ENCODE assay signal across 8 cellular contexts in the genomic region with DNA sequence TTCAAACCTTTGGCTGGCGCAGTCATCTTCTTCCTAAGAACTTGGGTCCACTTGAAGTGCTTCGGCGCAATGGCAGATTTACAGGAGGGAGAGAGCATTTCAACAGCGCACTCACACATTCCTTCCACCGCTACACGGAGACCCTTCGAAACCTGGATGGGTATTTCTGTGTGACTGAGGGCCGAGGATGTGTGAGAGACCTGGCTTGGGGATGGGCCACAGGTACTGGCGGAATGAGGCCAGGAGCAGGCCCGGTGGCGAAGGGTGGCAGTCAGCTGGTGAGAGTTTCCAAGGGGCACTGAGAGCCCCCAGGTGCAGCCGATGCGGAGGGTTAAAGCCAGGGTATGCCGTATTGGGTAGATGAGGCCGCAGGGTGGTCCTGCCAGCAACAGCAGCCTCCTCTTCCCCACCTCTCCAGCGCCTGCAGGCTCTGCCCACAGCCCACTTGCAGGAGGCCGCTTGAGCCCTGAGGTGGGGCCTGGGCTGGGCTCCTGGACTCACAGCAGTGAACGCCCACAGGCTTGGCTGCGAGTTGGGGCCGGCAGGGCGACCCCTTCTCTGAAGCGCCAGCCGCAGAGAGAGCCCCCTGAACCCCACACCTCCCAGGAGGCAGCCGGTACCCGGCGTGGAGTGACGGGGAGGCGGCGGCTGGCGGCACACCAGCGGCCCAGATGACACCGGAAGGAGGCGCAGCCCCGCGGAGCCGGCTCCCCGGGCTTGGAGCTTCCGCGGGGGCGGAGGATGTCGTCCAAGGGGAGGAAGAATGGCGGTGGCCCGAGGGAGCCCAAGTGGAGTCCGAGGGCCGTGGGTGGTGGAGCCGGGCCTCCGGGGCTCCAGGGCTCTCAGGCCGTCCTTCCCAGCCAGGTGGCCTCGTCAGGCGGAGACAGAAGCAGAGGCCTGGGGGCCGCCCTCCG.
DNase-seq lines count a peak whose midpoint lies in the region; ATAC-seq, FAIRE-seq and TF ChIP-seq lines count a peak whose summit lies in the region.

No MANE protein-coding gene starts in this region.

- no peak overlapping the region for H3K4me3 ChIP-seq in IMR-90 (ENCODE audit: insufficient read depth, low read depth, low read length)
- H3K4me3 ChIP-seq in fibroblast of villous mesenchyme (ENCODE audit: low read depth, low read length): peak overlapping the region; percentile 54
- H3K4me3 ChIP-seq in psoas muscle: peak overlapping the region; percentile 50
- no peak overlapping the region for H3K4me3 ChIP-seq in small intestine (ENCODE audit: low read depth in 1 of 2, low read length in 2 of 2)

- no peak overlapping the region for H3K56ac ChIP-seq in IMR-90 (ENCODE audit: extremely low read depth, insufficient read depth, low read length)

- H3K4me2 ChIP-seq in IMR-90 (ENCODE audit: low read depth, low read length): peak overlapping the region; percentile 57; the same call in 1 of the 2 replicates

- H4K8ac ChIP-seq in IMR-90 (ENCODE audit: low read depth in 2 of 2, low read length in 2 of 2): no peak overlapping the region

- H3K9me3 Mint-ChIP-seq in CD4-positive, alpha-beta T cell: no peaks in the 10 kb centered on the region

- H3K36me3 Mint-ChIP-seq in CD4-positive, alpha-beta T cell (ENCODE audit: low read depth): peaks cover 69% of the 10 kb centered on the region

- H2BK5ac ChIP-seq in IMR-90 (ENCODE audit: low read depth, low read length, poor library complexity, severe bottlenecking): no peak overlapping the region

- H3K79me1 ChIP-seq in IMR-90 (ENCODE audit: low read depth in 1 of 2, low read length in 2 of 2): no peaks in the 10 kb centered on the region; a peak in 1 of 4 replicates

- H3K4ac ChIP-seq in IMR-90 (ENCODE audit: low read depth, low read length): no peak overlapping the region

- no peak overlapping the region for H3K27ac ChIP-seq in CD4-positive, alpha-beta T cell (ENCODE audit: low read depth, low read length)
- H3K27ac ChIP-seq in IMR-90 (ENCODE audit: insufficient read depth, low read length): no peak overlapping the region
- H3K27ac ChIP-seq in psoas muscle: no peak overlapping the region
- no peak overlapping the region for H3K27ac ChIP-seq in small intestine (ENCODE audit: low read depth in 1 of 2, low read length in 1 of 2)

- no peak overlapping the region; the same call in 1 of the 2 replicates for H2BK120ac ChIP-seq in IMR-90 (ENCODE audit: low read depth, low read length)

- dilution Hi-C loops in IMR-90 (cut with HindIII; ENCODE audit: low sequenced_read_pairs, unreplicated experiment): no loop called here

- no peak overlapping the region for H2AK9ac ChIP-seq in IMR-90 (replicated peaks; ENCODE audit: low read depth, low read length, poor library complexity)

- ATAC-seq in CD4-positive, alpha-beta T cell (ENCODE audit: poor library complexity): peak; percentile 27
- peak; percentile 59 for ATAC-seq in IMR-90 (ENCODE audit: low read depth)
- peak in 2 of 4 donors; percentile 37 to 40 for ATAC-seq in psoas muscle
- no peak for ATAC-seq in HG03108 (IDR thresholded peaks at IDR 0.05; ENCODE audit: unreplicated experiment)

- WGBS in IMR-90 (ENCODE audit: extremely low coverage in 2 of 2, insufficient read length in 1 of 2), 2 experiments: 37% methylated on average over 19 of the region's 52 CpGs; no CpG with 5 or more reads in 1 of the 2 experiments
- whole genome bisulfite sequencing in psoas muscle, 3 donors: 35 to 49% (median 37%) methylated on average over 37 to 52 of the region's 52 CpGs
- WGBS in small intestine, 3 donors: 46 to 57% (median 52%) methylated on average over 42 to 52 of the region's 52 CpGs

- H3K27me3 Mint-ChIP-seq in CD4-positive, alpha-beta T cell: no peaks in the 10 kb centered on the region

- no peak for TF ChIP-seq CTCF in CD4-positive, alpha-beta T cell (IDR thresholded peaks at IDR 0.05)
- TF ChIP-seq CTCF in IMR-90 (conservative IDR thresholded peaks at IDR 0.05; ENCODE audit: low read depth, low read length): no peak
- no peak for TF ChIP-seq CTCF in fibroblast of villous mesenchyme (IDR thresholded peaks at IDR 0.05; ENCODE audit: insufficient read depth, low read depth, low read length)
- TF ChIP-seq CTCF in psoas muscle (IDR thresholded peaks at IDR 0.05): no peak

- H3K36me3 ChIP-seq in IMR-90 (ENCODE audit: control insufficient read depth, insufficient read depth, low read length) (peaks cover 11% of the 10 kb centered on the region), psoas muscle (ENCODE audit: insufficient read depth in 1 of 2, low read depth in 1 of 2) (no peaks in the 10 kb centered on the region), small intestine (ENCODE audit: control insufficient read depth in 2 of 2, insufficient read depth in 2 of 2, low read length in 2 of 2) (no peaks in the 10 kb centered on the region)

- no peak overlapping the region; the same call in 1 of the 2 replicates for H2AK5ac ChIP-seq in IMR-90 (ENCODE audit: low read depth, low read length)

- no peaks in the 10 kb centered on the region for H3K9me3 ChIP-seq in CD4-positive, alpha-beta T cell (ENCODE audit: control insufficient read depth, low read length)
- H3K9me3 ChIP-seq in IMR-90 (ENCODE audit: control insufficient read depth, insufficient read depth, low read length) (no peaks in the 10 kb centered on the region), psoas muscle (no peaks in the 10 kb centered on the region), small intestine (ENCODE audit: control insufficient read depth, low read depth) (no peaks in the 10 kb centered on the region)

- TF ChIP-seq RAD21 in IMR-90 (IDR thresholded peaks at IDR 0.05; ENCODE audit: low read length): no peak

- FAIRE-seq in small intestine (lab: Jason Lieb, UNC): no peak

- no peak overlapping the region for H2BK20ac ChIP-seq in IMR-90 (ENCODE audit: low read depth, low read length)

- no peaks in the 10 kb centered on the region for H3K27me3 ChIP-seq in CD4-positive, alpha-beta T cell (ENCODE audit: control insufficient read depth, insufficient read depth, low read length)
- H3K27me3 ChIP-seq in IMR-90 (ENCODE audit: control insufficient read depth, insufficient read depth, low read length): no peaks in the 10 kb centered on the region
- peaks cover 0 to 15% (median 7%) of the 10 kb centered on the region in 3 donors for H3K27me3 ChIP-seq in psoas muscle (ENCODE audit: insufficient read depth in 3 of 3, low read length in 2 of 3)
- no peaks in the 10 kb centered on the region for H3K27me3 ChIP-seq in small intestine (ENCODE audit: control insufficient read depth in 2 of 2, insufficient read depth in 2 of 2, low read length in 2 of 2)

- H4K5ac ChIP-seq in IMR-90 (ENCODE audit: low read depth, low read length): no peak overlapping the region

- H3K9me1 ChIP-seq in IMR-90 (ENCODE audit: insufficient read depth, low read length): no peaks in the 10 kb centered on the region

- H3K9ac ChIP-seq in IMR-90 (ENCODE audit: low read depth, low read length): no peak overlapping the region

- no peaks in the 10 kb centered on the region for H3K4me1 ChIP-seq in IMR-90 (ENCODE audit: control insufficient read depth, insufficient read depth, low read length)
- H3K4me1 ChIP-seq in psoas muscle: no peaks in the 10 kb centered on the region
- no peaks in the 10 kb centered on the region for H3K4me1 ChIP-seq in small intestine (ENCODE audit: control insufficient read depth in 2 of 2, insufficient read depth in 1 of 2, low read depth in 1 of 2, low read length in 1 of 2)

- POLR2A ChIA-PET in CD4-positive, alpha-beta T cell (lab: Charles Lee): interaction anchor here (1.1 kb wide), 1 partner anchor 11 kb away, joined by 3 read pairs; no protein-coding TSS in a partner anchor
- POLR2A ChIA-PET in IMR-90 (lab: Charles Lee; ENCODE audit: unreplicated experiment): no interaction called here

- H4K91ac ChIP-seq in IMR-90 (ENCODE audit: insufficient read depth, low read depth, low read length): no peak overlapping the region

- H3K23ac ChIP-seq in IMR-90 (ENCODE audit: low read depth, low read length): no peak overlapping the region

- CTCF ChIA-PET in CD4-positive, alpha-beta T cell (lab: Charles Lee): interaction anchor here (0.9 to 1.8 kb wide), 6 partner anchors 13 to 182 kb away, joined by 3 to 15 read pairs (median 4); no protein-coding TSS in a partner anchor
- CTCF ChIA-PET in IMR-90 (lab: Yijun Ruan, JAX): interaction anchor here (0.7 to 1.8 kb wide), 10 partner anchors 9 to 222 kb away, joined by 3 to 7 read pairs (median 3); no protein-coding TSS in a partner anchor

- H3K4me3 Mint-ChIP-seq in CD4-positive, alpha-beta T cell: no peak overlapping the region

- BruUV-seq in IMR-90 (replicated peaks; lab: Mats Ljungman, UMichigan): no TSS peak

- H3K18ac ChIP-seq in IMR-90 (ENCODE audit: low read depth, low read length): no peak overlapping the region

- no peak overlapping the region for H3K14ac ChIP-seq in IMR-90 (replicated peaks; ENCODE audit: low read depth, low read length)

- H4K20me1 ChIP-seq in IMR-90 (ENCODE audit: insufficient read depth, low read length): no peaks in the 10 kb centered on the region

- intact Hi-C loops in CD4-positive, alpha-beta T cell (cut with DNase I, micrococcal nuclease): loop anchor here in 1 of 2 experiments (5.0 kb wide), 1 partner anchor 159 kb away; no protein-coding TSS in a partner anchor
- intact Hi-C loops in IMR-90 (cut with micrococcal nuclease): loop anchor here (1.0 kb wide), 1 partner anchor 222 kb away; no protein-coding TSS in a partner anchor
- intact Hi-C loops in psoas muscle (cut with DNase I): no loop called here

- peaks cover 11% of the 10 kb centered on the region for H3K4me1 Mint-ChIP-seq in CD4-positive, alpha-beta T cell (ENCODE audit: low read depth)

- no peak for TF ChIP-seq POLR2A in IMR-90 (IDR thresholded peaks at IDR 0.05; ENCODE audit: low read depth, low read length)

- peak overlapping the region; percentile 88 for H2AFZ ChIP-seq in IMR-90 (replicated peaks; ENCODE audit: low read length, poor library complexity)

- H3K27ac Mint-ChIP-seq in CD4-positive, alpha-beta T cell: peak overlapping the region; percentile 51

- in situ Hi-C loops in IMR-90 (cut with MboI; ENCODE audit: low sequenced_read_pairs): loop anchor here (5.0 kb wide), 1 partner anchor 221 kb away; no protein-coding TSS in a partner anchor

- H2BK15ac ChIP-seq in IMR-90 (ENCODE audit: low read depth, low read length): no peak overlapping the region

- DNase-seq in CD4-positive, alpha-beta T cell: peak in 1 of 10 experiments; percentile 2
- no peak for DNase-seq in IMR-90
- no peak for DNase-seq in fibroblast of villous mesenchyme (ENCODE audit: low read depth)
- DNase-seq in psoas muscle: peak; percentile 52 to 59
- DNase-seq in NCI-H2029 (lab: John Stamatoyannopoulos, UW): no peak
- DNase-seq in small intestine: no peak
- no peak for DNase-seq in NK-92 treated with Interleukin-12 subunit alpha and Interleukin-12 subunit beta, amount 100 ng/mL, for 24 hours (lab: John Stamatoyannopoulos, UW)

TF ChIP-seq in IMR-90, 13 proteins besides CTCF, POLR2A, EP300 and RAD21 (continues in another document):
- TF ChIP-seq FOS (IDR thresholded peaks at IDR 0.05; ENCODE audit: low read depth, low read length): no peak
- TF ChIP-seq MAFK (IDR thresholded peaks at IDR 0.05; ENCODE audit: low read depth, low read length): no peak
- no peak for TF ChIP-seq SMC3 (IDR thresholded peaks at IDR 0.05; ENCODE audit: low read depth, low read length)
- no peak for TF ChIP-seq BHLHE40 (IDR thresholded peaks at IDR 0.05; ENCODE audit: low read depth, low read length)

Comparison
In these comparisons a context has a peak if more than half of its experiments do, and no peak if none do; other contexts are left out.
1. DNase-seq: peak in psoas muscle (2 of 2); none in IMR-90 (single experiment), fibroblast of villous mesenchyme (single experiment), NCI-H2029 (single experiment), small intestine (single experiment) and NK-92 treated with Interleukin-12 subunit alpha and Interleukin-12 subunit beta, amount 100 ng/mL, for 24 hours (single experiment).
2. H3K4me3 ChIP-seq: peak in fibroblast of villous mesenchyme (single experiment) and psoas muscle (single experiment); none in IMR-90 (single experiment) and small intestine (0 of 2).